Comparison of ENCODE assay signal across 10 cellular contexts in the genomic region with DNA sequence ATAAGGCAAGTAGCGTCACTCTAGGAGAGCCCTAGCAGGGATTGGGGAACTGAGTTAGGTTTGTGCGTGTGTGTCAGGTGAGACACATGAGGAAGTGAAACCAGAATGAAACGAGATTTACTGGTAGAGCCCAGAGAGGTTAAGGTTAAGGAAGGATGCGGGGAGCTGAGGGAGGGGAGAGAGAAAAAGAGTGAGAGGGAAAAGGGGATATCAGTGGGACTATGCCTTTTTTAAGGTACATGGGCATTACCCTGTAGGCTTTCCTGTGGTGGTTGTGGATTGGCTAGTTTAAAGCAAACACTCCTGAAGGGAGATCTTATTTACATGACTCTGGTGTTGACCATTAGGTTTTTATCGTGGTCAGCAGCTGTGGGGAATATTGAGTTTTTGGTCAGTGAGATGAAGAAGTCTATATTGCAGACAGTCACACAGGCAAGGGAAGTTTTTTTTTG. TPM values are rescaled to one million over a fixed set of nuclear protein-coding genes. Genes with fewer than 3 reads are reported as not detected.
DNase-seq lines count a peak whose midpoint lies in the region; ATAC-seq and TF ChIP-seq lines count a peak whose summit lies in the region.
"Had no signal": no experiment of that assay in that cellular context is flagged by ENCODE, and none has a peak within 500 bp of the region (broad histone marks: within the 10 kb centered on the region; RNA-seq: fewer than 3 reads in every experiment).

No MANE protein-coding gene starts in this region.

- H3K9me3 Mint-ChIP-seq in activated CD8-positive, alpha-beta T cell treated with anti-CD3 and anti-CD28 coated beads for 36 hours: peaks cover 9% of the 10 kb centered on the region
- H3K9me3 Mint-ChIP-seq: nephron had no signal

- CTCF ChIA-PET in activated CD8-positive, alpha-beta T cell treated with anti-CD3 and anti-CD28 coated beads for 36 hours (lab: Charles Lee): interaction anchor here (1.0 to 1.1 kb wide), 2 partner anchors 15 kb away, joined by 4 to 5 read pairs; no protein-coding TSS in a partner anchor

- TF ChIP-seq CTCF in activated CD8-positive, alpha-beta T cell treated with anti-CD3 and anti-CD28 coated beads for 36 hours (IDR thresholded peaks at IDR 0.05): no peak

- peaks cover 69% of the 10 kb centered on the region for H3K4me1 Mint-ChIP-seq in activated CD8-positive, alpha-beta T cell treated with anti-CD3 and anti-CD28 coated beads for 36 hours (ENCODE audit: low read depth)

- DNase-seq in CD1c-positive myeloid dendritic cell (ENCODE audit: extremely low spot score): peak; percentile 61
- DNase-seq in GM19240 (ENCODE audit: insufficient read length, low spot score): peak; percentile 41
- no peak for DNase-seq in activated CD8-positive, alpha-beta T cell treated with anti-CD3 and anti-CD28 coated beads for 36 hours
- no peak for DNase-seq in NCI-H1694 treated with DMSO at 0.1 percent for 48 hours (lab: John Stamatoyannopoulos, UW)
- DNase-seq in stimulated activated CD4-positive, alpha-beta T cell treated with anti-CD3 and anti-CD28 coated beads, Interleukin-15, amount 100 ng/mL, for 24 hours: no peak
- no peak for DNase-seq in midbrain (lab: John Stamatoyannopoulos, UW)
- DNase-seq in HPDE6-E6E7 (ENCODE audit: extremely low spot score): no peak

- peaks cover 30% of the 10 kb centered on the region for H3K36me3 Mint-ChIP-seq in activated CD8-positive, alpha-beta T cell treated with anti-CD3 and anti-CD28 coated beads for 36 hours (ENCODE audit: low read depth)

- H3K27me3 Mint-ChIP-seq in activated CD8-positive, alpha-beta T cell treated with anti-CD3 and anti-CD28 coated beads for 36 hours: no peaks in the 10 kb centered on the region
- H3K27me3 Mint-ChIP-seq: dendritic cell treated with granulocyte-macrophage colony-stimulating factor and Interleukin-4, amounts not matched to agents 40 ng/mL and 50 ng/mL, for 4 days had no signal

- H3K4me3 Mint-ChIP-seq in activated CD8-positive, alpha-beta T cell treated with anti-CD3 and anti-CD28 coated beads for 36 hours: no peak overlapping the region
- H3K4me3 Mint-ChIP-seq: dendritic cell treated with granulocyte-macrophage colony-stimulating factor and Interleukin-4, amounts not matched to agents 40 ng/mL and 50 ng/mL, for 4 days; nephron had no signal

- POLR2A ChIA-PET in activated CD8-positive, alpha-beta T cell treated with anti-CD3 and anti-CD28 coated beads for 36 hours (lab: Charles Lee): interaction anchor here (1.3 to 1.4 kb wide), 2 partner anchors 9 to 12 kb away, joined by 3 to 4 read pairs; no protein-coding TSS in a partner anchor

- H3K27ac Mint-ChIP-seq in activated CD8-positive, alpha-beta T cell treated with anti-CD3 and anti-CD28 coated beads for 36 hours: peak overlapping the region; percentile 37
- H3K27ac Mint-ChIP-seq: dendritic cell treated with granulocyte-macrophage colony-stimulating factor and Interleukin-4, amounts not matched to agents 40 ng/mL and 50 ng/mL, for 4 days had no signal

- intact Hi-C loops in activated CD8-positive, alpha-beta T cell treated with anti-CD3 and anti-CD28 coated beads for 36 hours (cut with micrococcal nuclease): no loop called here

- peak; percentile 99 for ATAC-seq in HG03066 (IDR thresholded peaks at IDR 0.05; ENCODE audit: low read depth, unreplicated experiment)
- peak; percentile 60 for ATAC-seq in activated CD8-positive, alpha-beta T cell treated with anti-CD3 and anti-CD28 coated beads for 36 hours

RNA-seq across cellular contexts. Expression of a gene that starts 13.9 kb away (rescaled TPM):
- 10 to 100 TPM; 20.8 to 22.4 TPM for total RNA-seq in activated CD8-positive, alpha-beta T cell treated with anti-CD3 and anti-CD28 coated beads for 36 hours

Comparison
In these comparisons a context has a peak if more than half of its experiments do, and no peak if none do; other contexts are left out.
1. DNase-seq: peak in CD1c-positive myeloid dendritic cell (single experiment) and GM19240 (single experiment); none in activated CD8-positive, alpha-beta T cell treated with anti-CD3 and anti-CD28 coated beads for 36 hours (single experiment), NCI-H1694 treated with DMSO at 0.1 percent for 48 hours (single experiment), stimulated activated CD4-positive, alpha-beta T cell treated with anti-CD3 and anti-CD28 coated beads, Interleukin-15, amount 100 ng/mL, for 24 hours (single experiment), midbrain (single experiment) and HPDE6-E6E7 (single experiment).